ENCODE assay signal across 1 cellular context in genomic region chr13:99991806-99992242, GRCh38.
A peak's percentile ranks its signal among the peaks of the same experiment; 100 is the strongest.
TF ChIP-seq lines count a peak whose summit lies in the region.

No MANE protein-coding gene starts in this region.

TF ChIP-seq in GM23338, 12 proteins besides CTCF, POLR2A, EP300 and RAD21 (continued from another document):
- TF ChIP-seq, protein P1, sequence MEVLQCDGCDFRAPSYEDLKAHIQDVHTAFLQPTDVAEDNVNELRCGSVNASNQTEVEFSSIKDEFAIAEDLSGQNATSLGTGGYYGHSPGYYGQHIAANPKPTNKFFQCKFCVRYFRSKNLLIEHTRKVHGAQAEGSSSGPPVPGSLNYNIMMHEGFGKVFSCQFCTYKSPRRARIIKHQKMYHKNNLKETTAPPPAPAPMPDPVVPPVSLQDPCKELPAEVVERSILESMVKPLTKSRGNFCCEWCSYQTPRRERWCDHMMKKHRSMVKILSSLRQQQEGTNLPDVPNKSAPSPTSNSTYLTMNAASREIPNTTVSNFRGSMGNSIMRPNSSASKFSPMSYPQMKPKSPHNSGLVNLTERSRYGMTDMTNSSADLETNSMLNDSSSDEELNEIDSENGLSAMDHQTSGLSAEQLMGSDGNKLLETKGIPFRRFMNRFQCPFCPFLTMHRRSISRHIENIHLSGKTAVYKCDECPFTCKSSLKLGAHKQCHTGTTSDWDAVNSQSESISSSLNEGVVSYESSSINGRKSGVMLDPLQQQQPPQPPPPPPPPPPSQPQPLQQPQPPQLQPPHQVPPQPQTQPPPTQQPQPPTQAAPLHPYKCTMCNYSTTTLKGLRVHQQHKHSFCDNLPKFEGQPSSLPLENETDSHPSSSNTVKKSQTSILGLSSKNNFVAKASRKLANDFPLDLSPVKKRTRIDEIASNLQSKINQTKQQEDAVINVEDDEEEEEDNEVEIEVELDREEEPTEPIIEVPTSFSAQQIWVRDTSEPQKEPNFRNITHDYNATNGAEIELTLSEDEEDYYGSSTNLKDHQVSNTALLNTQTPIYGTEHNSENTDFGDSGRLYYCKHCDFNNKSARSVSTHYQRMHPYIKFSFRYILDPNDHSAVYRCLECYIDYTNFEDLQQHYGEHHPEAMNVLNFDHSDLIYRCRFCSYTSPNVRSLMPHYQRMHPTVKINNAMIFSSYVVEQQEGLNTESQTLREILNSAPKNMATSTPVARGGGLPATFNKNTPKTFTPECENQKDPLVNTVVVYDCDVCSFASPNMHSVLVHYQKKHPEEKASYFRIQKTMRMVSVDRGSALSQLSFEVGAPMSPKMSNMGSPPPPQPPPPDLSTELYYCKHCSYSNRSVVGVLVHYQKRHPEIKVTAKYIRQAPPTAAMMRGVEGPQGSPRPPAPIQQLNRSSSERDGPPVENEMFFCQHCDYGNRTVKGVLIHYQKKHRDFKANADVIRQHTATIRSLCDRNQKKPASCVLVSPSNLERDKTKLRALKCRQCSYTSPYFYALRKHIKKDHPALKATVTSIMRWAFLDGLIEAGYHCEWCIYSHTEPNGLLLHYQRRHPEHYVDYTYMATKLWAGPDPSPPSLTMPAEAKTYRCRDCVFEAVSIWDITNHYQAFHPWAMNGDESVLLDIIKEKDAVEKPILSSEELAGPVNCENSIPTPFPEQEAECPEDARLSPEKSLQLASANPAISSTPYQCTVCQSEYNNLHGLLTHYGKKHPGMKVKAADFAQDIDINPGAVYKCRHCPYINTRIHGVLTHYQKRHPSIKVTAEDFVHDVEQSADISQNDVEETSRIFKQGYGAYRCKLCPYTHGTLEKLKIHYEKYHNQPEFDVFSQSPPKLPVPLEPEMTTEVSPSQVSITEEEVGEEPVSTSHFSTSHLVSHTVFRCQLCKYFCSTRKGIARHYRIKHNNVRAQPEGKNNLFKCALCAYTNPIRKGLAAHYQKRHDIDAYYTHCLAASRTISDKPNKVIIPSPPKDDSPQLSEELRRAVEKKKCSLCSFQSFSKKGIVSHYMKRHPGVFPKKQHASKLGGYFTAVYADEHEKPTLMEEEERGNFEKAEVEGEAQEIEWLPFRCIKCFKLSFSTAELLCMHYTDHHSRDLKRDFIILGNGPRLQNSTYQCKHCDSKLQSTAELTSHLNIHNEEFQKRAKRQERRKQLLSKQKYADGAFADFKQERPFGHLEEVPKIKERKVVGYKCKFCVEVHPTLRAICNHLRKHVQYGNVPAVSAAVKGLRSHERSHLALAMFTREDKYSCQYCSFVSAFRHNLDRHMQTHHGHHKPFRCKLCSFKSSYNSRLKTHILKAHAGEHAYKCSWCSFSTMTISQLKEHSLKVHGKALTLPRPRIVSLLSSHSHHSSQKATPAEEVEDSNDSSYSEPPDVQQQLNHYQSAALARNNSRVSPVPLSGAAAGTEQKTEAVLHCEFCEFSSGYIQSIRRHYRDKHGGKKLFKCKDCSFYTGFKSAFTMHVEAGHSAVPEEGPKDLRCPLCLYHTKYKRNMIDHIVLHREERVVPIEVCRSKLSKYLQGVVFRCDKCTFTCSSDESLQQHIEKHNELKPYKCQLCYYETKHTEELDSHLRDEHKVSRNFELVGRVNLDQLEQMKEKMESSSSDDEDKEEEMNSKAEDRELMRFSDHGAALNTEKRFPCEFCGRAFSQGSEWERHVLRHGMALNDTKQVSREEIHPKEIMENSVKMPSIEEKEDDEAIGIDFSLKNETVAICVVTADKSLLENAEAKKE (CRISPR knock-in tag; IDR thresholded peaks at IDR 0.05), result no peak
- no peak for TF ChIP-seq ZNF331 (CRISPR knock-in tag; IDR thresholded peaks at IDR 0.05; ENCODE audit: low read depth)
- peak; percentile 3 for TF ChIP-seq EZH2 (IDR thresholded peaks at IDR 0.05; ENCODE audit: low read depth, unreplicated experiment)
- no peak for TF ChIP-seq ETS1 (IDR thresholded peaks at IDR 0.05)
- TF ChIP-seq, protein P2, sequence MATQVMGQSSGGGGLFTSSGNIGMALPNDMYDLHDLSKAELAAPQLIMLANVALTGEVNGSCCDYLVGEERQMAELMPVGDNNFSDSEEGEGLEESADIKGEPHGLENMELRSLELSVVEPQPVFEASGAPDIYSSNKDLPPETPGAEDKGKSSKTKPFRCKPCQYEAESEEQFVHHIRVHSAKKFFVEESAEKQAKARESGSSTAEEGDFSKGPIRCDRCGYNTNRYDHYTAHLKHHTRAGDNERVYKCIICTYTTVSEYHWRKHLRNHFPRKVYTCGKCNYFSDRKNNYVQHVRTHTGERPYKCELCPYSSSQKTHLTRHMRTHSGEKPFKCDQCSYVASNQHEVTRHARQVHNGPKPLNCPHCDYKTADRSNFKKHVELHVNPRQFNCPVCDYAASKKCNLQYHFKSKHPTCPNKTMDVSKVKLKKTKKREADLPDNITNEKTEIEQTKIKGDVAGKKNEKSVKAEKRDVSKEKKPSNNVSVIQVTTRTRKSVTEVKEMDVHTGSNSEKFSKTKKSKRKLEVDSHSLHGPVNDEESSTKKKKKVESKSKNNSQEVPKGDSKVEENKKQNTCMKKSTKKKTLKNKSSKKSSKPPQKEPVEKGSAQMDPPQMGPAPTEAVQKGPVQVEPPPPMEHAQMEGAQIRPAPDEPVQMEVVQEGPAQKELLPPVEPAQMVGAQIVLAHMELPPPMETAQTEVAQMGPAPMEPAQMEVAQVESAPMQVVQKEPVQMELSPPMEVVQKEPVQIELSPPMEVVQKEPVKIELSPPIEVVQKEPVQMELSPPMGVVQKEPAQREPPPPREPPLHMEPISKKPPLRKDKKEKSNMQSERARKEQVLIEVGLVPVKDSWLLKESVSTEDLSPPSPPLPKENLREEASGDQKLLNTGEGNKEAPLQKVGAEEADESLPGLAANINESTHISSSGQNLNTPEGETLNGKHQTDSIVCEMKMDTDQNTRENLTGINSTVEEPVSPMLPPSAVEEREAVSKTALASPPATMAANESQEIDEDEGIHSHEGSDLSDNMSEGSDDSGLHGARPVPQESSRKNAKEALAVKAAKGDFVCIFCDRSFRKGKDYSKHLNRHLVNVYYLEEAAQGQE (IDR thresholded peaks at IDR 0.05; ENCODE audit: unreplicated experiment), result no peak
- 0 out of 2 replicates have a peak, but pooled peaks have one; percentile 3 for TF ChIP-seq POLR2AphosphoS5 (IDR thresholded peaks at IDR 0.05; ENCODE audit: low read depth)
